Comparison of ENCODE assay signal across 1 cellular context in the genomic region with DNA sequence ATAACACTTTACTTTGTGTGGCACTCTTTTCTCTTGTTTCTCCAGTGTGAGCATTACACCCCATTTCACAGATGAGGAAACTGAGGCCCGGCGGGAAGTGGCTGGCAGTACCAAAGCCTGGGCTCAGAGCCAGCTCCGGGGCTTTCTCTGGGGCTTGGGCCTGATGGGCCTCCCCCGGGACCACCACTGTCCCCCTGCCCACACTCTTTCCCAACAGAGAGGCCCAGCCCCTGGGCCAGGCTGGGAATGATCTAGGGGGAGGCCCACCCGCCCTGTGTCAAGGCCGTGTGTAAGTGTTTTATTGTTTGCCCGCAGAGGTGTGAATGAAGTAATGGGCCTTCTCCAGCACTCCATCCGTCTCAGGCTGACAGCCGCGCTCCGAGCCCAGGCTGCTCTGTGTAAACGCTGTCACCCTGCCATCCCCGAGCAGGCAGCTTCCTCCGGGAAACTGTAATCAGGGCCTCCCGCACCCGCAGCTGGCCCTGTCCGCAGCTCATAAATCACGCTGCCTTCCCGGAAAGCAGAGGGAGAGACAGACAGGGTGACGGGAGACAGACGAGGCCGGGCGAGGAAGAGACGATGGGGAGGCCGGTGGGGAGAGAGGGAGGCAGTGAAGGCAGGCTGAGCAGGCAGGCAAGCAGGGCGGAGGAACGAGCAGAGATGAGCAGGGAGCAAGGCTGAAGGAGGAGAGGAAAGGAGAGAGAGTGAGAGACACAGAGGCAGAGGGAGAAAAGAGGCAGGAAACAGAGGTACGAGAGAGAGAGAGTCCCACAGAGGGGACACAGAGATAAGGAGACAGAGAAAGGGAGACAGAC.
TF ChIP-seq lines count a peak whose summit lies in the region.

No MANE protein-coding gene starts in this region.

TF ChIP-seq in K562, 482 proteins besides CTCF, POLR2A, EP300 and RAD21 (continued from another document and continues in another):
- TF ChIP-seq, protein P1, sequence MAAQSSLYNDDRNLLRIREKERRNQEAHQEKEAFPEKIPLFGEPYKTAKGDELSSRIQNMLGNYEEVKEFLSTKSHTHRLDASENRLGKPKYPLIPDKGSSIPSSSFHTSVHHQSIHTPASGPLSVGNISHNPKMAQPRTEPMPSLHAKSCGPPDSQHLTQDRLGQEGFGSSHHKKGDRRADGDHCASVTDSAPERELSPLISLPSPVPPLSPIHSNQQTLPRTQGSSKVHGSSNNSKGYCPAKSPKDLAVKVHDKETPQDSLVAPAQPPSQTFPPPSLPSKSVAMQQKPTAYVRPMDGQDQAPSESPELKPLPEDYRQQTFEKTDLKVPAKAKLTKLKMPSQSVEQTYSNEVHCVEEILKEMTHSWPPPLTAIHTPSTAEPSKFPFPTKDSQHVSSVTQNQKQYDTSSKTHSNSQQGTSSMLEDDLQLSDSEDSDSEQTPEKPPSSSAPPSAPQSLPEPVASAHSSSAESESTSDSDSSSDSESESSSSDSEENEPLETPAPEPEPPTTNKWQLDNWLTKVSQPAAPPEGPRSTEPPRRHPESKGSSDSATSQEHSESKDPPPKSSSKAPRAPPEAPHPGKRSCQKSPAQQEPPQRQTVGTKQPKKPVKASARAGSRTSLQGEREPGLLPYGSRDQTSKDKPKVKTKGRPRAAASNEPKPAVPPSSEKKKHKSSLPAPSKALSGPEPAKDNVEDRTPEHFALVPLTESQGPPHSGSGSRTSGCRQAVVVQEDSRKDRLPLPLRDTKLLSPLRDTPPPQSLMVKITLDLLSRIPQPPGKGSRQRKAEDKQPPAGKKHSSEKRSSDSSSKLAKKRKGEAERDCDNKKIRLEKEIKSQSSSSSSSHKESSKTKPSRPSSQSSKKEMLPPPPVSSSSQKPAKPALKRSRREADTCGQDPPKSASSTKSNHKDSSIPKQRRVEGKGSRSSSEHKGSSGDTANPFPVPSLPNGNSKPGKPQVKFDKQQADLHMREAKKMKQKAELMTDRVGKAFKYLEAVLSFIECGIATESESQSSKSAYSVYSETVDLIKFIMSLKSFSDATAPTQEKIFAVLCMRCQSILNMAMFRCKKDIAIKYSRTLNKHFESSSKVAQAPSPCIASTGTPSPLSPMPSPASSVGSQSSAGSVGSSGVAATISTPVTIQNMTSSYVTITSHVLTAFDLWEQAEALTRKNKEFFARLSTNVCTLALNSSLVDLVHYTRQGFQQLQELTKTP (IDR thresholded peaks at IDR 0.05; ENCODE audit: low read depth in 1 of 2, partially characterized antibody in 2 of 2) = no peak
- no peak for TF ChIP-seq TEAD2 (tag; IDR thresholded peaks at IDR 0.05)
- TF ChIP-seq PRMT5 (CRISPR knock-in tag; IDR thresholded peaks at IDR 0.05) = no peak
- TF ChIP-seq, protein P2, sequence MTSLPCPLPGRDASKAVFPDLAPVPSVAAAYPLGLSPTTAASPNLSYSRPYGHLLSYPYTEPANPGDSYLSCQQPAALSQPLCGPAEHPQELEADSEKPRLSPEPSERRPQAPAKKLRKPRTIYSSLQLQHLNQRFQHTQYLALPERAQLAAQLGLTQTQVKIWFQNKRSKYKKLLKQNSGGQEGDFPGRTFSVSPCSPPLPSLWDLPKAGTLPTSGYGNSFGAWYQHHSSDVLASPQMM (CRISPR knock-in tag; IDR thresholded peaks at IDR 0.05) = no peak
- TF ChIP-seq POLR2AphosphoS5 (IDR thresholded peaks at IDR 0.05; ENCODE audit: control insufficient read depth, insufficient read depth, low read depth, low read length) = no peak
- TF ChIP-seq NFE2 (IDR thresholded peaks at IDR 0.05; ENCODE audit: low read depth) = no peak
- TF ChIP-seq NCOR1 (IDR thresholded peaks at IDR 0.05) = peak; percentile 51
- TF ChIP-seq, protein P3, sequence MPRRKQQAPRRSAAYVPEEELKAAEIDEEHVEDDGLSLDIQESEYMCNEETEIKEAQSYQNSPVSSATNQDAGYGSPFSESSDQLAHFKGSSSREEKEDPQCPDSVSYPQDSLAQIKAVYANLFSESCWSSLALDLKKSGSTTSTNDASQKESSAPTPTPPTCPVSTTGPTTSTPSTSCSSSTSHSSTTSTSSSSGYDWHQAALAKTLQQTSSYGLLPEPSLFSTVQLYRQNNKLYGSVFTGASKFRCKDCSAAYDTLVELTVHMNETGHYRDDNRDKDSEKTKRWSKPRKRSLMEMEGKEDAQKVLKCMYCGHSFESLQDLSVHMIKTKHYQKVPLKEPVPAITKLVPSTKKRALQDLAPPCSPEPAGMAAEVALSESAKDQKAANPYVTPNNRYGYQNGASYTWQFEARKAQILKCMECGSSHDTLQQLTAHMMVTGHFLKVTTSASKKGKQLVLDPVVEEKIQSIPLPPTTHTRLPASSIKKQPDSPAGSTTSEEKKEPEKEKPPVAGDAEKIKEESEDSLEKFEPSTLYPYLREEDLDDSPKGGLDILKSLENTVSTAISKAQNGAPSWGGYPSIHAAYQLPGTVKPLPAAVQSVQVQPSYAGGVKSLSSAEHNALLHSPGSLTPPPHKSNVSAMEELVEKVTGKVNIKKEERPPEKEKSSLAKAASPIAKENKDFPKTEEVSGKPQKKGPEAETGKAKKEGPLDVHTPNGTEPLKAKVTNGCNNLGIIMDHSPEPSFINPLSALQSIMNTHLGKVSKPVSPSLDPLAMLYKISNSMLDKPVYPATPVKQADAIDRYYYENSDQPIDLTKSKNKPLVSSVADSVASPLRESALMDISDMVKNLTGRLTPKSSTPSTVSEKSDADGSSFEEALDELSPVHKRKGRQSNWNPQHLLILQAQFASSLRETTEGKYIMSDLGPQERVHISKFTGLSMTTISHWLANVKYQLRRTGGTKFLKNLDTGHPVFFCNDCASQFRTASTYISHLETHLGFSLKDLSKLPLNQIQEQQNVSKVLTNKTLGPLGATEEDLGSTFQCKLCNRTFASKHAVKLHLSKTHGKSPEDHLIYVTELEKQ (CRISPR knock-in tag; IDR thresholded peaks at IDR 0.05) = no peak
- TF ChIP-seq NFIC (IDR thresholded peaks at IDR 0.05) = peak; percentile 23; the same call in 1 of the 2 replicates
- no peak for TF ChIP-seq ZNF75A (CRISPR knock-in tag; IDR thresholded peaks at IDR 0.05)
- TF ChIP-seq ZNF644 (tag; IDR thresholded peaks at IDR 0.05; ENCODE audit: low read depth) = 0 out of 2 replicates have a peak, but pooled peaks have one; percentile 45
- TF ChIP-seq RBM15 (IDR thresholded peaks at IDR 0.05; ENCODE audit: insufficient read depth, low read length) = no peak
- no peak for TF ChIP-seq EZH2 (IDR thresholded peaks at IDR 0.05; ENCODE audit: borderline replicate concordance, low read depth, low read length)
- no peak for TF ChIP-seq ZSCAN32 (CRISPR knock-in tag; IDR thresholded peaks at IDR 0.05)
- TF ChIP-seq, protein P4, sequence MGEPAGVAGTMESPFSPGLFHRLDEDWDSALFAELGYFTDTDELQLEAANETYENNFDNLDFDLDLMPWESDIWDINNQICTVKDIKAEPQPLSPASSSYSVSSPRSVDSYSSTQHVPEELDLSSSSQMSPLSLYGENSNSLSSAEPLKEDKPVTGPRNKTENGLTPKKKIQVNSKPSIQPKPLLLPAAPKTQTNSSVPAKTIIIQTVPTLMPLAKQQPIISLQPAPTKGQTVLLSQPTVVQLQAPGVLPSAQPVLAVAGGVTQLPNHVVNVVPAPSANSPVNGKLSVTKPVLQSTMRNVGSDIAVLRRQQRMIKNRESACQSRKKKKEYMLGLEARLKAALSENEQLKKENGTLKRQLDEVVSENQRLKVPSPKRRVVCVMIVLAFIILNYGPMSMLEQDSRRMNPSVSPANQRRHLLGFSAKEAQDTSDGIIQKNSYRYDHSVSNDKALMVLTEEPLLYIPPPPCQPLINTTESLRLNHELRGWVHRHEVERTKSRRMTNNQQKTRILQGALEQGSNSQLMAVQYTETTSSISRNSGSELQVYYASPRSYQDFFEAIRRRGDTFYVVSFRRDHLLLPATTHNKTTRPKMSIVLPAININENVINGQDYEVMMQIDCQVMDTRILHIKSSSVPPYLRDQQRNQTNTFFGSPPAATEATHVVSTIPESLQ (CRISPR knock-in tag; IDR thresholded peaks at IDR 0.05) = no peak
- TF ChIP-seq NR1H2 (CRISPR knock-in tag; IDR thresholded peaks at IDR 0.05) = no peak
- no peak for TF ChIP-seq KAT2B (IDR thresholded peaks at IDR 0.05; ENCODE audit: low read depth, low read length)
- TF ChIP-seq ZNF764 (CRISPR knock-in tag; IDR thresholded peaks at IDR 0.05; ENCODE audit: low read depth) = no peak
- no peak for TF ChIP-seq E2F3 (CRISPR knock-in tag; IDR thresholded peaks at IDR 0.05)
- TF ChIP-seq ZNF316 (IDR thresholded peaks at IDR 0.05) = no peak
- TF ChIP-seq, protein P5, sequence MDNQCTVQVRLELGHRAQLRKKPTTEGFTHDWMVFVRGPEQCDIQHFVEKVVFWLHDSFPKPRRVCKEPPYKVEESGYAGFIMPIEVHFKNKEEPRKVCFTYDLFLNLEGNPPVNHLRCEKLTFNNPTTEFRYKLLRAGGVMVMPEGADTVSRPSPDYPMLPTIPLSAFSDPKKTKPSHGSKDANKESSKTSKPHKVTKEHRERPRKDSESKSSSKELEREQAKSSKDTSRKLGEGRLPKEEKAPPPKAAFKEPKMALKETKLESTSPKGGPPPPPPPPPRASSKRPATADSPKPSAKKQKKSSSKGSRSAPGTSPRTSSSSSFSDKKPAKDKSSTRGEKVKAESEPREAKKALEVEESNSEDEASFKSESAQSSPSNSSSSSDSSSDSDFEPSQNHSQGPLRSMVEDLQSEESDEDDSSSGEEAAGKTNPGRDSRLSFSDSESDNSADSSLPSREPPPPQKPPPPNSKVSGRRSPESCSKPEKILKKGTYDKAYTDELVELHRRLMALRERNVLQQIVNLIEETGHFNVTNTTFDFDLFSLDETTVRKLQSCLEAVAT (IDR thresholded peaks at IDR 0.05) = 0 out of 4 replicates have a peak, but pooled peaks of 1 of the 2 experiments have one; percentile 26
- TF ChIP-seq, protein P6, sequence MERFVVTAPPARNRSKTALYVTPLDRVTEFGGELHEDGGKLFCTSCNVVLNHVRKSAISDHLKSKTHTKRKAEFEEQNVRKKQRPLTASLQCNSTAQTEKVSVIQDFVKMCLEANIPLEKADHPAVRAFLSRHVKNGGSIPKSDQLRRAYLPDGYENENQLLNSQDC (CRISPR knock-in tag; IDR thresholded peaks at IDR 0.05) = no peak
- 0 out of 2 replicates have a peak, but pooled peaks have one; percentile 38 for TF ChIP-seq SMARCA4 (IDR thresholded peaks at IDR 0.05)
- TF ChIP-seq ZNF253 (CRISPR knock-in tag; conservative IDR thresholded peaks at IDR 0.05) = no peak
- TF ChIP-seq, protein P7, sequence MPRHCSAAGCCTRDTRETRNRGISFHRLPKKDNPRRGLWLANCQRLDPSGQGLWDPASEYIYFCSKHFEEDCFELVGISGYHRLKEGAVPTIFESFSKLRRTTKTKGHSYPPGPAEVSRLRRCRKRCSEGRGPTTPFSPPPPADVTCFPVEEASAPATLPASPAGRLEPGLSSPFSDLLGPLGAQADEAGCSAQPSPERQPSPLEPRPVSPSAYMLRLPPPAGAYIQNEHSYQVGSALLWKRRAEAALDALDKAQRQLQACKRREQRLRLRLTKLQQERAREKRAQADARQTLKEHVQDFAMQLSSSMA (CRISPR knock-in tag; IDR thresholded peaks at IDR 0.05) = no peak
- no peak; the same call in 1 of the 2 replicates for TF ChIP-seq ERF (CRISPR knock-in tag; IDR thresholded peaks at IDR 0.05)
- no peak for TF ChIP-seq RFX1 (IDR thresholded peaks at IDR 0.05)
- TF ChIP-seq POU5F1 (IDR thresholded peaks at IDR 0.05; ENCODE audit: borderline replicate concordance, low read depth, low read length, partially characterized antibody) = no peak
- no peak for TF ChIP-seq ZBTB17 (CRISPR knock-in tag; IDR thresholded peaks at IDR 0.05)
- TF ChIP-seq HDAC6 (IDR thresholded peaks at IDR 0.05; ENCODE audit: low read depth, low read length) = no peak
- no peak for TF ChIP-seq HNRNPUL1 (IDR thresholded peaks at IDR 0.05; ENCODE audit: low read length)
- TF ChIP-seq ELF4 (CRISPR knock-in tag; IDR thresholded peaks at IDR 0.05) = peak; percentile 66; the same call in 1 of the 2 replicates
- no peak for TF ChIP-seq ZNF695 (CRISPR knock-in tag; IDR thresholded peaks at IDR 0.05)
- TF ChIP-seq NCOA2 (IDR thresholded peaks at IDR 0.05; ENCODE audit: partially characterized antibody in 2 of 2) = no peak
- peak; percentile 22 for TF ChIP-seq DACH1 (IDR thresholded peaks at IDR 0.05; ENCODE audit: partially characterized antibody)
- no peak for TF ChIP-seq PHF20 (IDR thresholded peaks at IDR 0.05; ENCODE audit: partially characterized antibody)
- no peak for TF ChIP-seq ZNF431 (CRISPR knock-in tag; IDR thresholded peaks at IDR 0.05)
- no peak for TF ChIP-seq MYBL2 (IDR thresholded peaks at IDR 0.05; ENCODE audit: low read depth)
- TF ChIP-seq MYBL2 (CRISPR knock-in tag; IDR thresholded peaks at IDR 0.05; ENCODE audit: borderline replicate concordance) = no peak
- TF ChIP-seq ZNF584 (CRISPR knock-in tag; IDR thresholded peaks at IDR 0.05; ENCODE audit: low read depth) = peak; percentile 61; the same call in 1 of the 2 replicates
- no peak for TF ChIP-seq SMAD1 (IDR thresholded peaks at IDR 0.05; ENCODE audit: low read depth, low read length, partially characterized antibody)
- TF ChIP-seq MAFK (IDR thresholded peaks at IDR 0.05; ENCODE audit: low read length) = no peak
- no peak for TF ChIP-seq ESRRA (IDR thresholded peaks at IDR 0.05; ENCODE audit: borderline replicate concordance, low read depth)
- no peak for TF ChIP-seq ZNF507 (tag; conservative IDR thresholded peaks at IDR 0.05)
- TF ChIP-seq ZKSCAN8 (CRISPR knock-in tag; IDR thresholded peaks at IDR 0.05) = 0 out of 2 replicates have a peak, but pooled peaks have one; percentile 30
- no peak for TF ChIP-seq TAF7 (tag; IDR thresholded peaks at IDR 0.05)
- no peak for TF ChIP-seq NFATC3 (IDR thresholded peaks at IDR 0.05)
- TF ChIP-seq, protein P8, sequence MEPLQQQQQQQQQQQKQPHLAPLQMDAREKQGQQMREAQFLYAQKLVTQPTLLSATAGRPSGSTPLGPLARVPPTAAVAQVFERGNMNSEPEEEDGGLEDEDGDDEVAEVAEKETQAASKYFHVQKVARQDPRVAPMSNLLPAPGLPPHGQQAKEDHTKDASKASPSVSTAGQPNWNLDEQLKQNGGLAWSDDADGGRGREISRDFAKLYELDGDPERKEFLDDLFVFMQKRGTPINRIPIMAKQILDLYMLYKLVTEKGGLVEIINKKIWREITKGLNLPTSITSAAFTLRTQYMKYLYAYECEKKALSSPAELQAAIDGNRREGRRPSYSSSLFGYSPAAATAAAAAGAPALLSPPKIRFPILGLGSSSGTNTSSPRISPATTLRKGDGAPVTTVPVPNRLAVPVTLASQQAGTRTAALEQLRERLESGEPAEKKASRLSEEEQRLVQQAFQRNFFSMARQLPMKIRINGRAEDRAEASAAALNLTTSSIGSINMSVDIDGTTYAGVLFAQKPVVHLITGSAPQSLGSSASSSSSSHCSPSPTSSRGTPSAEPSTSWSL (CRISPR knock-in tag; IDR thresholded peaks at IDR 0.05; ENCODE audit: borderline replicate concordance) = no peak
- TF ChIP-seq, protein P9, sequence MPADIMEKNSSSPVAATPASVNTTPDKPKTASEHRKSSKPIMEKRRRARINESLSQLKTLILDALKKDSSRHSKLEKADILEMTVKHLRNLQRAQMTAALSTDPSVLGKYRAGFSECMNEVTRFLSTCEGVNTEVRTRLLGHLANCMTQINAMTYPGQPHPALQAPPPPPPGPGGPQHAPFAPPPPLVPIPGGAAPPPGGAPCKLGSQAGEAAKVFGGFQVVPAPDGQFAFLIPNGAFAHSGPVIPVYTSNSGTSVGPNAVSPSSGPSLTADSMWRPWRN (IDR thresholded peaks at IDR 0.05; ENCODE audit: low read depth) = peak; percentile 81
- peak; percentile 57; the same call in 1 of the 2 replicates for TF ChIP-seq CBFA2T2 (conservative IDR thresholded peaks at IDR 0.05)
- no peak for TF ChIP-seq GATAD2B (IDR thresholded peaks at IDR 0.05; ENCODE audit: borderline replicate concordance)
- TF ChIP-seq NRF1 (conservative IDR thresholded peaks at IDR 0.05 in 1 of 2, IDR thresholded peaks at IDR 0.05 in 1 of 2) = peak; percentile 39 to 49; a peak in 2 of 4 replicates
- TF ChIP-seq OTX1 (CRISPR knock-in tag; IDR thresholded peaks at IDR 0.05) = peak; percentile 91
- TF ChIP-seq YY1 (IDR thresholded peaks at IDR 0.05; ENCODE audit: borderline replicate concordance in 1 of 3, control insufficient read depth in 1 of 3, extremely low read depth in 1 of 3, insufficient read depth in 3 of 3, insufficient read length in 1 of 3, insufficient replicate concordance in 2 of 3, low read depth in 1 of 3, low read length in 2 of 3) = no peak
